ENCODE assay signal across 9 cellular contexts in the genomic region with DNA sequence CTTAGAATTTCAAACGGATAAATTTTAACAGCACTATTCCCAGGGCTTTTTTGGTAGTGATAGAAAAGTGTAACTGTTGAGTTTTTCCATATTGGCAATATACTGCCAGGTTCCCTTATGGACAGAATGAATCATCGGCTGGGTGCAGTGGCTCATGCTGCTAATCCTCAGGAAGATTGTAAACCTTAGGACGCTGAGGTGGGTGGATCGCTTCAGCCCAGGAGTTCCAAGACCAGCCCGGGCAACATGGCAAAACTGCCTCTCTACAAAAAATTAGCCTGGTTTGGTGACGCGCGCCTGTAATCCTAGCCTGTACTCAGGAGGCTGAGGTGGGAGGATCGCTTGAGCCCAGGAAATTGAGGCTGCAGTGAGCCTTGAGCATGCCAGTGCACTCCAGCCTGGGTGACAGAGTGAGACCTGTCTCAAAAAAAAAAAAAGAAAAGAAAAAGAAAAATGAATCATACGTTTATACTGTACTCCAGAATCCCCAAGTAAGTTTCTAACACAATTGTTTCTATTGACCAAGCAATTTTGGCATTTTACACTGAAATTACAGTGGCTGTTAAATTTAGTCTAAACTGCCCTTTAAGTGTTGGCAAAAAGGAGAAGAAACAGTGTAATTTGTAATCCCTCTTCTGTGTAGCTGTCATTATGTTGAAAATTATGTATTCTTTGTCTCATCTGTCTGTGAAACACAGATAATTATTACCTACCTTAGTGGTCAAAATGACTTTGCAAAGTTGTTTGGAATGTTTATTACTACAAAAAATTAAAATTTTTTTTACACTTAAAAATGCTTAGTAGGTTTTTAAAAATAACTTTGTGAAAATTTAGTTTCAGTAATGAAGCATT. TPM values are rescaled to one million over a fixed set of nuclear protein-coding genes. Genes with fewer than 3 reads are reported as not detected.
A peak's percentile ranks its signal among the peaks of the same experiment; 100 is the strongest.
DNase-seq lines count a peak whose midpoint lies in the region; ATAC-seq and TF ChIP-seq lines count a peak whose summit lies in the region.
"Had no signal": no experiment of that assay in that cellular context is flagged by ENCODE, and none has a peak within 500 bp of the region (broad histone marks: within the 10 kb centered on the region; RNA-seq: fewer than 3 reads in every experiment).

No MANE protein-coding gene starts in this region.

- no peak for TF ChIP-seq CTCF in RWPE2 (IDR thresholded peaks at IDR 0.05; ENCODE audit: poor library complexity, severe bottlenecking)
- TF ChIP-seq CTCF in fibroblast of lung (conservative IDR thresholded peaks at IDR 0.05 in 1 of 2, IDR thresholded peaks at IDR 0.05 in 1 of 2; ENCODE audit: low read depth in 1 of 2, low read length in 2 of 2): no peak

- H3K4me1 ChIP-seq in RWPE2 (ENCODE audit: insufficient read depth, poor library complexity, severe bottlenecking) (peaks cover 11% of the 10 kb centered on the region), fibroblast of lung (ENCODE audit: control insufficient read depth, extremely low read depth, insufficient read depth, low read length) (peaks cover 6% of the 10 kb centered on the region)

- H3K36me3 ChIP-seq in RWPE2 (ENCODE audit: low read depth) (peaks cover 5% of the 10 kb centered on the region; the same call in 1 of the 2 replicates), fibroblast of lung (ENCODE audit: control insufficient read depth, insufficient read depth, low read length) (no peaks in the 10 kb centered on the region)

- H4K20me1 ChIP-seq in fibroblast of lung (ENCODE audit: control insufficient read depth, extremely low read depth, insufficient read depth, low read length): no peaks in the 10 kb centered on the region

- H3K9me3 ChIP-seq in RWPE2 (ENCODE audit: severe bottlenecking): no peaks in the 10 kb centered on the region
- no peaks in the 10 kb centered on the region for H3K9me3 ChIP-seq in fibroblast of lung (ENCODE audit: control insufficient read depth, insufficient read depth, low read depth, low read length)

- peaks cover 41% of the 10 kb centered on the region for H3K79me2 ChIP-seq in fibroblast of lung (ENCODE audit: control insufficient read depth, insufficient read depth, low read length)

- peak overlapping the region; percentile 99 for H3K4me2 ChIP-seq in fibroblast of lung (ENCODE audit: extremely low read depth, insufficient read depth, low read length)

- H3K4me3 ChIP-seq in RWPE2 (ENCODE audit: severe bottlenecking) (peak overlapping the region; percentile 86), fibroblast of lung (replicated peaks in 1 of 4; ENCODE audit: control extremely low read depth in 1 of 4, insufficient read depth in 1 of 4, low read depth in 3 of 4, low read length in 4 of 4) (peak overlapping the region in 2 of 4 experiments; percentile 76 to 94)

- H3K27ac ChIP-seq in RWPE2 (ENCODE audit: poor library complexity, severe bottlenecking) (peak overlapping the region; percentile 42), fibroblast of lung (ENCODE audit: insufficient read depth, low read length) (no peak overlapping the region)

- H3K36me3 Mint-ChIP-seq in activated naive CD4-positive, alpha-beta T cell treated with anti-CD3 and anti-CD28 coated beads, Interleukin-2, amount 50 U/mL, for 24 hours: peaks cover 1% of the 10 kb centered on the region

- H3K4me1 Mint-ChIP-seq in activated naive CD4-positive, alpha-beta T cell treated with anti-CD3 and anti-CD28 coated beads, Interleukin-2, amount 50 U/mL, for 24 hours: peaks cover 44% of the 10 kb centered on the region
- peaks cover 13% of the 10 kb centered on the region for H3K4me1 Mint-ChIP-seq in stimulated activated naive CD8-positive, alpha-beta T cell treated with anti-CD3 and anti-CD28 coated beads, Interleukin-15, amount 100 ng/mL, for 72 hours

- H3K27me3 ChIP-seq in RWPE2 (ENCODE audit: insufficient read depth, poor library complexity, severe bottlenecking): no peaks in the 10 kb centered on the region
- H3K27me3 ChIP-seq in fibroblast of lung (ENCODE audit: control insufficient read depth, insufficient read depth, low read length): no peaks in the 10 kb centered on the region

- H3K9me3 Mint-ChIP-seq in activated naive CD4-positive, alpha-beta T cell treated with anti-CD3 and anti-CD28 coated beads, Interleukin-2, amount 50 U/mL, for 24 hours: no peaks in the 10 kb centered on the region
- H3K9me3 Mint-ChIP-seq in stimulated activated naive CD8-positive, alpha-beta T cell treated with anti-CD3 and anti-CD28 coated beads, Interleukin-15, amount 100 ng/mL, for 72 hours: no peaks in the 10 kb centered on the region

- H3K4me3 Mint-ChIP-seq in activated naive CD4-positive, alpha-beta T cell treated with anti-CD3 and anti-CD28 coated beads, Interleukin-2, amount 50 U/mL, for 24 hours: peak overlapping the region; percentile 99
- H3K4me3 Mint-ChIP-seq in stimulated activated naive CD8-positive, alpha-beta T cell treated with anti-CD3 and anti-CD28 coated beads, Interleukin-15, amount 100 ng/mL, for 72 hours: peak overlapping the region; percentile 42 to 96

- H3K27me3 Mint-ChIP-seq in activated naive CD4-positive, alpha-beta T cell treated with anti-CD3 and anti-CD28 coated beads, Interleukin-2, amount 50 U/mL, for 24 hours: no peaks in the 10 kb centered on the region
- no peaks in the 10 kb centered on the region for H3K27me3 Mint-ChIP-seq in stimulated activated naive CD8-positive, alpha-beta T cell treated with anti-CD3 and anti-CD28 coated beads, Interleukin-15, amount 100 ng/mL, for 72 hours

- H2AFZ ChIP-seq in fibroblast of lung (ENCODE audit: low read length): no peak overlapping the region

- no peak overlapping the region for H3K9ac ChIP-seq in fibroblast of lung (ENCODE audit: insufficient read depth, low read length)

- ATAC-seq in RWPE2 (ENCODE audit: low read depth) (peak; percentile 78), GM21447 (IDR thresholded peaks at IDR 0.05; ENCODE audit: unreplicated experiment) (no peak)
- no peak for ATAC-seq in stimulated activated naive CD8-positive, alpha-beta T cell treated with anti-CD3 and anti-CD28 coated beads, Interleukin-15, amount 100 ng/mL, for 72 hours

- DNase-seq in activated naive CD4-positive, alpha-beta T cell (lab: John Stamatoyannopoulos, UW): no peak
- DNase-seq in RWPE2 (ENCODE audit: low spot score) (peak; percentile 67), fibroblast of lung (ENCODE audit: low read depth in 2 of 2) (peak in 1 of 2 donors; percentile 44), NCI-H526 (lab: John Stamatoyannopoulos, UW) (no peak), foreskin melanocyte (no peak)
- no peak for DNase-seq in stimulated activated naive CD8-positive, alpha-beta T cell treated with anti-CD3 and anti-CD28 coated beads, Interleukin-15, amount 100 ng/mL, for 72 hours
- DNase-seq: DMS79 had no signal

- H3K27ac Mint-ChIP-seq in activated naive CD4-positive, alpha-beta T cell treated with anti-CD3 and anti-CD28 coated beads, Interleukin-2, amount 50 U/mL, for 24 hours: peak overlapping the region; percentile 41
- H3K27ac Mint-ChIP-seq in stimulated activated naive CD8-positive, alpha-beta T cell treated with anti-CD3 and anti-CD28 coated beads, Interleukin-15, amount 100 ng/mL, for 72 hours: peak overlapping the region in 1 of 2 donors; percentile 12

RNA-seq across cellular contexts. Expression of a gene that starts 1.8 kb away (rescaled TPM):
- total RNA-seq in fibroblast of lung: 41.9 and 56.5 TPM in 2 replicates
- polyA plus RNA-seq in fibroblast of lung: 56.3 and 65.2 TPM in 2 replicates
- polyA plus RNA-seq in fibroblast of lung (2012): 41.2 and 44.9 TPM in 2 replicates
- 14.3 and 16.7 TPM in 2 replicates for polyA minus RNA-seq in fibroblast of lung (ENCODE audit: low replicate concordance)

RNA-seq across cellular contexts. Expression of a gene that starts 10.6 kb away (rescaled TPM):
- under 0.01 and 0.17 TPM in 2 replicates for total RNA-seq in fibroblast of lung
- polyA plus RNA-seq in fibroblast of lung: 0.01 and 0.02 TPM in 2 replicates
- not detected in 2 replicates for polyA plus RNA-seq in fibroblast of lung (2012)
- not detected in 2 replicates for polyA minus RNA-seq in fibroblast of lung (ENCODE audit: low replicate concordance)

RNA-seq across cellular contexts. Expression of a gene that starts 56.9 kb away (rescaled TPM):
- total RNA-seq in fibroblast of lung: 31.1 and 39.0 TPM in 2 replicates
- polyA plus RNA-seq in fibroblast of lung: 39.3 and 39.9 TPM in 2 replicates
- polyA plus RNA-seq in fibroblast of lung (2012): 25.9 and 30.5 TPM in 2 replicates
- 64.2 and 123 TPM in 2 replicates for polyA minus RNA-seq in fibroblast of lung (ENCODE audit: low replicate concordance)
